In genomic region chr3:7567160-7567559, GRCh38 we compare ENCODE assay signal across 12 cellular contexts.
"Had no signal": no experiment of that assay in that cellular context is flagged by ENCODE, and none has a peak within 500 bp of the region (broad histone marks: within the 10 kb centered on the region; RNA-seq: fewer than 3 reads in every experiment).

No MANE protein-coding gene starts in this region.

- ATAC-seq: activated CD8-positive, alpha-beta memory T cell treated with anti-CD3 and anti-CD28 coated beads, Interleukin-2, amount 10 ng/mL, durations not matched to agents 7 days and 5 days; activated naive CD8-positive, alpha-beta T cell treated with anti-CD3 and anti-CD28 coated beads, Interleukin-2, amount 50 U/mL, for 24 hours; lower lobe of right lung had no signal

- DNase-seq: activated CD4-positive, alpha-beta memory T cell treated with anti-CD3 and anti-CD28 coated beads for 36 hours; activated CD8-positive, alpha-beta memory T cell treated with anti-CD3 and anti-CD28 coated beads, Interleukin-2, amount 10 ng/mL, durations not matched to agents 7 days and 5 days; activated naive CD4-positive, alpha-beta T cell treated with anti-CD3 and anti-CD28 coated beads for 36 hours; activated naive CD8-positive, alpha-beta T cell treated with anti-CD3 and anti-CD28 coated beads, Interleukin-2, amount 50 U/mL, for 24 hours; activated T-cell treated with anti-CD3 and anti-CD28 coated beads, Interleukin-2, amount 50 U/mL, for 1 hour; head of caudate nucleus; lower lobe of right lung; stimulated activated CD4-positive, alpha-beta T cell treated with anti-CD3 and anti-CD28 coated beads, Interleukin-4, amount 100 ng/mL, for 4 hours; stimulated activated CD8-positive, alpha-beta memory T cell treated with anti-CD3 and anti-CD28 coated beads, Interleukin-4, amount 100 ng/mL, for 48 hours; stimulated activated naive CD4-positive, alpha-beta T cell treated with Interleukin-2 at 50 U/mL for 16 hours; substantia nigra; uterus had no signal
